Comparison of ENCODE assay signal across 16 cellular contexts in genomic region chr6:107943626-107944439, GRCh38. TPM values are rescaled to one million over a fixed set of nuclear protein-coding genes. Genes with fewer than 3 reads are reported as not detected.
DNase-seq lines count a peak whose midpoint lies in the region; ATAC-seq and TF ChIP-seq lines count a peak whose summit lies in the region.
"Had no signal": no experiment of that assay in that cellular context is flagged by ENCODE, and none has a peak within 500 bp of the region (broad histone marks: within the 10 kb centered on the region; RNA-seq: fewer than 3 reads in every experiment).

No MANE protein-coding gene starts in this region.

- H3K9ac ChIP-seq in DND-41 (ENCODE audit: low read depth, low read length), result no peak overlapping the region

- H3K4me3 Mint-ChIP-seq in CD4-positive, CD25-positive, alpha-beta regulatory T cell, result peak overlapping the region in 2 of 4 donors; percentile 4 to 13
- H3K4me3 Mint-ChIP-seq in activated T-helper 1 cell treated with anti-CD3 and anti-CD28 coated beads, Interleukin-12 subunit alpha, Interleukin-12 subunit beta, Interleukin-2, Interleukin-4 antibody, amounts not matched to agents 30 ng/mL and 10 ng/mL and 1 ng/mL, durations not matched to agents 14 hours and 24 hours and 36 hours, result no peak overlapping the region
- no peak overlapping the region for H3K4me3 Mint-ChIP-seq in mesothelial cell of epicardium

- DNase-seq in CD4-positive, CD25-positive, alpha-beta regulatory T cell, result peak in 1 of 3 donors; percentile 15
- peak; percentile 24 for DNase-seq in DND-41
- no peak for DNase-seq in activated T-helper 1 cell treated with anti-CD3 and anti-CD28 coated beads, Interleukin-12 subunit alpha, Interleukin-12 subunit beta, Interleukin-2, Interleukin-4 antibody, amounts not matched to agents 30 ng/mL and 10 ng/mL and 1 ng/mL, durations not matched to agents 14 hours and 24 hours and 36 hours (ENCODE audit: low spot score)
- DNase-seq in mesothelial cell of epicardium (ENCODE audit: low spot score in 2 of 2, unreplicated experiment in 2 of 2), result no peak
- no peak for DNase-seq in DMS114 treated with DMSO at 0.1 percent for 48 hours (lab: John Stamatoyannopoulos, UW; ENCODE audit: unreplicated experiment)
- DNase-seq: activated effector memory CD4-positive, alpha-beta T cell treated with anti-CD3 and anti-CD28 coated beads, Interleukin-2, amount 50 U/mL, for 16 hours; colonic mucosa; MG63; NCI-H1694; NCI-H2227 treated with DMSO at 0.1 percent for 48 hours; stimulated activated CD4-positive, alpha-beta T cell treated with anti-CD3 and anti-CD28 coated beads, Interleukin-4, amount 100 ng/mL, for 1 hour; substantia nigra; uterus had no signal

- H4K20me1 ChIP-seq in DND-41 (ENCODE audit: insufficient read depth, low read length), result peaks cover 84% of the 10 kb centered on the region

- H3K36me3 Mint-ChIP-seq in CD4-positive, CD25-positive, alpha-beta regulatory T cell, result peaks cover 20% of the 10 kb centered on the region
- H3K36me3 Mint-ChIP-seq in activated T-helper 1 cell treated with anti-CD3 and anti-CD28 coated beads, Interleukin-12 subunit alpha, Interleukin-12 subunit beta, Interleukin-2, Interleukin-4 antibody, amounts not matched to agents 30 ng/mL and 10 ng/mL and 1 ng/mL, durations not matched to agents 14 hours and 24 hours and 36 hours (ENCODE audit: low read depth), result peaks cover 8% of the 10 kb centered on the region
- no peaks in the 10 kb centered on the region for H3K36me3 Mint-ChIP-seq in mesothelial cell of epicardium

- peak overlapping the region; percentile 6 to 33 (median 13) for H3K27ac Mint-ChIP-seq in CD4-positive, CD25-positive, alpha-beta regulatory T cell
- H3K27ac Mint-ChIP-seq in activated T-helper 1 cell treated with anti-CD3 and anti-CD28 coated beads, Interleukin-12 subunit alpha, Interleukin-12 subunit beta, Interleukin-2, Interleukin-4 antibody, amounts not matched to agents 30 ng/mL and 10 ng/mL and 1 ng/mL, durations not matched to agents 14 hours and 24 hours and 36 hours, result peak overlapping the region; percentile 6
- H3K27ac Mint-ChIP-seq in mesothelial cell of epicardium, result peak overlapping the region; percentile 25

- no peaks in the 10 kb centered on the region for H3K27me3 Mint-ChIP-seq in CD4-positive, CD25-positive, alpha-beta regulatory T cell
- no peaks in the 10 kb centered on the region for H3K27me3 Mint-ChIP-seq in activated T-helper 1 cell treated with anti-CD3 and anti-CD28 coated beads, Interleukin-12 subunit alpha, Interleukin-12 subunit beta, Interleukin-2, Interleukin-4 antibody, amounts not matched to agents 30 ng/mL and 10 ng/mL and 1 ng/mL, durations not matched to agents 14 hours and 24 hours and 36 hours (ENCODE audit: insufficient read depth)
- no peaks in the 10 kb centered on the region for H3K27me3 Mint-ChIP-seq in mesothelial cell of epicardium (ENCODE audit: low read depth)

- H3K4me3 ChIP-seq in CD4-positive, CD25-positive, alpha-beta regulatory T cell (ENCODE audit: low read depth, low read length), result peak overlapping the region; percentile 55
- no peak overlapping the region for H3K4me3 ChIP-seq in DND-41 (ENCODE audit: low read depth in 1 of 2, low read length in 2 of 2)
- H3K4me3 ChIP-seq: colonic mucosa, MG63, uterus had no signal

- peaks cover 96% of the 10 kb centered on the region for H3K79me2 ChIP-seq in DND-41 (ENCODE audit: insufficient read depth, low read length)

- no peaks in the 10 kb centered on the region for H3K9me3 ChIP-seq in CD4-positive, CD25-positive, alpha-beta regulatory T cell (ENCODE audit: control insufficient read depth in 2 of 2, low read length in 2 of 2)
- no peaks in the 10 kb centered on the region for H3K9me3 ChIP-seq in DND-41 (ENCODE audit: insufficient read depth, low read length, severe bottlenecking)
- H3K9me3 ChIP-seq: colonic mucosa, MG63, uterus had no signal

- H2AFZ ChIP-seq in DND-41 (ENCODE audit: low read depth, low read length), result no peak overlapping the region

- no peaks in the 10 kb centered on the region for H3K27me3 ChIP-seq in CD4-positive, CD25-positive, alpha-beta regulatory T cell (ENCODE audit: control insufficient read depth, insufficient read depth, low read length)
- no peaks in the 10 kb centered on the region for H3K27me3 ChIP-seq in DND-41 (ENCODE audit: insufficient read depth, low read length, poor library complexity)
- H3K27me3 ChIP-seq: colonic mucosa, MG63, uterus had no signal

- H3K4me2 ChIP-seq in DND-41 (ENCODE audit: insufficient read depth, low read length), result no peak overlapping the region

- no peak for ATAC-seq in CD4-positive, CD25-positive, alpha-beta regulatory T cell (ENCODE audit: low read depth in 2 of 2)
- ATAC-seq in DND-41 (ENCODE audit: insufficient read depth, low read depth), result peak; percentile 96
- ATAC-seq in HG02981 (IDR thresholded peaks at IDR 0.05; ENCODE audit: unreplicated experiment), result no peak
- no peak for ATAC-seq in HG03108 (IDR thresholded peaks at IDR 0.05; ENCODE audit: unreplicated experiment)
- ATAC-seq: SK-N-SH treated with all-trans-retinoic acid at 6 μM for 48 hours had no signal

- no peak for TF ChIP-seq CTCF in DND-41 (IDR thresholded peaks at IDR 0.05; ENCODE audit: borderline replicate concordance, extremely low read depth, low read length, poor library complexity, severe bottlenecking)
- no peak for TF ChIP-seq CTCF in mesothelial cell of epicardium (IDR thresholded peaks at IDR 0.05; ENCODE audit: unreplicated experiment)

- no peaks in the 10 kb centered on the region for H3K36me3 ChIP-seq in CD4-positive, CD25-positive, alpha-beta regulatory T cell (ENCODE audit: control insufficient read depth, insufficient read depth, low read length)
- H3K36me3 ChIP-seq in DND-41 (ENCODE audit: insufficient read depth, low read length), result peaks cover 23% of the 10 kb centered on the region; the same call in 1 of the 2 replicates
- H3K36me3 ChIP-seq: colonic mucosa, uterus had no signal

- peaks cover 31 to 75% (median 53%) of the 10 kb centered on the region in 4 donors for H3K4me1 Mint-ChIP-seq in CD4-positive, CD25-positive, alpha-beta regulatory T cell
- peaks cover 29% of the 10 kb centered on the region for H3K4me1 Mint-ChIP-seq in activated T-helper 1 cell treated with anti-CD3 and anti-CD28 coated beads, Interleukin-12 subunit alpha, Interleukin-12 subunit beta, Interleukin-2, Interleukin-4 antibody, amounts not matched to agents 30 ng/mL and 10 ng/mL and 1 ng/mL, durations not matched to agents 14 hours and 24 hours and 36 hours (ENCODE audit: low read depth)
- H3K4me1 Mint-ChIP-seq in mesothelial cell of epicardium, result peaks cover 25% of the 10 kb centered on the region

- H3K27ac ChIP-seq in CD4-positive, CD25-positive, alpha-beta regulatory T cell (ENCODE audit: insufficient read depth, low read length, poor library complexity, severe bottlenecking), result no peak overlapping the region
- H3K27ac ChIP-seq in DND-41 (ENCODE audit: low read length), result peak overlapping the region; percentile 23; the same call in 1 of the 2 replicates
- H3K27ac ChIP-seq: colonic mucosa, uterus had no signal

- no peaks in the 10 kb centered on the region for H3K9me3 Mint-ChIP-seq in CD4-positive, CD25-positive, alpha-beta regulatory T cell
- no peaks in the 10 kb centered on the region for H3K9me3 Mint-ChIP-seq in activated T-helper 1 cell treated with anti-CD3 and anti-CD28 coated beads, Interleukin-12 subunit alpha, Interleukin-12 subunit beta, Interleukin-2, Interleukin-4 antibody, amounts not matched to agents 30 ng/mL and 10 ng/mL and 1 ng/mL, durations not matched to agents 14 hours and 24 hours and 36 hours
- H3K9me3 Mint-ChIP-seq in mesothelial cell of epicardium, result no peaks in the 10 kb centered on the region

- intact Hi-C loops in activated T-helper 1 cell treated with anti-CD3 and anti-CD28 coated beads, Interleukin-12 subunit alpha, Interleukin-12 subunit beta, Interleukin-2, Interleukin-4 antibody, amounts not matched to agents 30 ng/mL and 10 ng/mL and 1 ng/mL, durations not matched to agents 14 hours and 24 hours and 36 hours (cut with micrococcal nuclease), result loop anchor here (2.0 kb wide), 1 partner anchor 13 kb away; no protein-coding TSS in a partner anchor

- peaks cover 11% of the 10 kb centered on the region for H3K4me1 ChIP-seq in CD4-positive, CD25-positive, alpha-beta regulatory T cell (ENCODE audit: control insufficient read depth, insufficient read depth, low read length, poor library complexity, severe bottlenecking)
- H3K4me1 ChIP-seq in DND-41 (ENCODE audit: insufficient read depth, low read length), result peaks cover 12% of the 10 kb centered on the region
- H3K4me1 ChIP-seq: colonic mucosa, uterus had no signal

RNA-seq across cellular contexts. Expression of gene SEC63, which starts 14.2 kb away (rescaled TPM):
- total RNA-seq in CD4-positive, CD25-positive, alpha-beta regulatory T cell, result 78.7 TPM
- 10 to 100 TPM; 17.9 to 24.0 (median 21.7) TPM for polyA plus RNA-seq in CD4-positive, CD25-positive, alpha-beta regulatory T cell
- 87.1 and 90.7 TPM in 2 replicates for total RNA-seq in activated T-helper 1 cell treated with anti-CD3 and anti-CD28 coated beads, Interleukin-12 subunit alpha, Interleukin-12 subunit beta, Interleukin-2, Interleukin-4 antibody, amounts not matched to agents 30 ng/mL and 10 ng/mL and 1 ng/mL, durations not matched to agents 14 hours and 24 hours and 36 hours
- 154 to 158 TPM (median 154 TPM) in 3 replicates for total RNA-seq in mesothelial cell of epicardium
